In the genomic region with DNA sequence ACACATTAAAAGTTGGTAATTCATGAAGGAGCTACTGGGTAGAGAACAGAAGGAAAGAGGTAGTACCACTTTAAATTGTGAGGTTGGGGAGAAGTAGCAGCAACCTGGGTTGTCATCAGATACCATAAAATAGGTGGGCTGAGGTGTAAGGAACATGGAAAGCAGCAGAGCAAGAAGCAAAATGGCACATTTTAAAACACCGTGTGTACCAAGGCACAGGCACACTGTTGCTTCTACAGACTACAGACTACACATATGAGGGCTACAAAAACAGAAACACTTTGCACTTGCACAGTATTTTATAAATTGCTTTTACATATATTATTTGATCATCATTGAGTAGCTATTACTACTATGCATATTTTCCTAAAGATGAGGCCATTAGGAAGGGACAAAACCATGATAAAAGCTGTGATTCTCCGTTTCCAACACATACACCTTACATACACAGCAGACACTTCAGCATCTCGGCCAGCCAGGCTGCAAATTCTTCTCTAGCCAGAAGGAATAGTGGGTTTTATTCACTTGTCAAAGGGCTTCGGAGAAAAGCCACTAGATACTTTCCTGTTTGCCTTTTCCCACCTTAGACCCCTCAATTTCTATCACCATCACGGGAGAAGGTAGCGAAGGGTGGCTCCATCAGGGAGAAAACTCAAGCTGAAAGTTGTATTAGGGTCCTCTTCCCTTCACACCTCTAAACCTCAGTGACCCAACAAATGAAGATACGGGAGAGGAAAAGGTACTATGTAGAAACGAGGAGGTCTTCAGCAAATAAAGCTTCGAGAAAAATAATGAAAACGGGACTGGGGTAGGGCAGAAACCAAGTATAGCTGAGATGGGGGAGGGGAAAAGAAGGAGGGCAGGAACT, we compare ENCODE assay signal across 8 cellular contexts. TPM values are rescaled to one million over a fixed set of nuclear protein-coding genes. Genes with fewer than 3 reads are reported as not detected.
DNase-seq lines count a peak whose midpoint lies in the region; ATAC-seq, FAIRE-seq and TF ChIP-seq lines count a peak whose summit lies in the region.

No MANE protein-coding gene starts in this region.

- CTCF ChIA-PET in A549 (lab: Yijun Ruan, JAX) = interaction anchor here (0.6 to 7.7 kb wide), 27 partner anchors 11 to 209 kb away, joined by 3 to 84 read pairs (median 5); partner anchors contain the start of genes DNAJC14, MMP19, ORMDL2 and RAB5B

- peak; percentile 8 to 31; a peak in 5 of 6 replicates for ATAC-seq in A549
- ATAC-seq in activated T-cell treated with anti-CD3 and anti-CD28 coated beads, Interleukin-2, amount 50 U/mL, for 72 hours (replicated peaks in 1 of 2) = no peak

- H3K4me3 ChIP-seq in A549 (peak overlapping the region; percentile 89), HAP-1 (peak overlapping the region; percentile 75), iPS DF 6.9 (ENCODE audit: low read length) (peak overlapping the region; percentile 82; the same call in 1 of the 2 replicates), stomach (peak overlapping the region; percentile 75 to 90 (median 88))

- H3K36me3 Mint-ChIP-seq in activated T-cell treated with anti-CD3 and anti-CD28 coated beads, Interleukin-2, amount 50 U/mL, for 72 hours (ENCODE audit: insufficient read depth in 2 of 2) = peaks cover 18 to 19% of the 10 kb centered on the region in 2 donors

- H3K9me3 ChIP-seq in A549 = no peaks in the 10 kb centered on the region
- H3K9me3 ChIP-seq in HAP-1 = no peaks in the 10 kb centered on the region
- no peaks in the 10 kb centered on the region for H3K9me3 ChIP-seq in iPS DF 6.9 (ENCODE audit: control insufficient read depth, insufficient read depth, low read length)
- no peaks in the 10 kb centered on the region for H3K9me3 ChIP-seq in stomach

- WGBS in A549 (ENCODE audit: missing lambda C conversion rate) = 6% methylated on average over 10 of the region's 10 CpGs
- WGBS in iPS DF 6.9 (ENCODE audit: insufficient coverage, insufficient read length) = no CpG with 5 or more reads among the region's 10 CpGs
- WGBS in stomach, 5 donors = 7 to 11% (median 9%) methylated on average over 10 of the region's 10 CpGs

- TF ChIP-seq POLR2A in A549 (IDR thresholded peaks at IDR 0.05; ENCODE audit: low read length) (no peak), stomach (IDR thresholded peaks at IDR 0.05) (no peak)

- POLR2A ChIA-PET in A549 (lab: Yijun Ruan, JAX) = interaction anchor here (1.7 to 2.1 kb wide), 2 partner anchors 97 to 109 kb away, joined by 10 to 12 read pairs; partner anchors contain the start of genes DNAJC14, ORMDL2 and SARNP

- no peak for TF ChIP-seq CTCF in A549 (IDR thresholded peaks at IDR 0.05)
- no peak for TF ChIP-seq CTCF in stomach (IDR thresholded peaks at IDR 0.05)

- H3K27me3 Mint-ChIP-seq in activated T-cell treated with anti-CD3 and anti-CD28 coated beads, Interleukin-2, amount 50 U/mL, for 72 hours (ENCODE audit: low read depth) = no peaks in the 10 kb centered on the region

- peaks cover 29% of the 10 kb centered on the region for H3K4me1 ChIP-seq in A549
- peaks cover 20% of the 10 kb centered on the region for H3K4me1 ChIP-seq in HAP-1
- peaks cover 1% of the 10 kb centered on the region for H3K4me1 ChIP-seq in iPS DF 6.9 (ENCODE audit: control insufficient read depth, insufficient read depth, low read length)
- peaks cover 29 to 72% (median 59%) of the 10 kb centered on the region in 4 donors for H3K4me1 ChIP-seq in stomach

- no peak for TF ChIP-seq RAD21 in A549 (conservative IDR thresholded peaks at IDR 0.05 in 1 of 2, IDR thresholded peaks at IDR 0.05 in 1 of 2)

- peaks cover 60% of the 10 kb centered on the region for H3K4me1 Mint-ChIP-seq in activated T-cell treated with anti-CD3 and anti-CD28 coated beads, Interleukin-2, amount 50 U/mL, for 72 hours (ENCODE audit: low read depth)

- no peaks in the 10 kb centered on the region for H3K9me3 Mint-ChIP-seq in activated T-cell treated with anti-CD3 and anti-CD28 coated beads, Interleukin-2, amount 50 U/mL, for 72 hours

- H3K4me3 Mint-ChIP-seq in activated T-cell treated with anti-CD3 and anti-CD28 coated beads, Interleukin-2, amount 50 U/mL, for 72 hours = peak overlapping the region; percentile 93 to 100

- peak overlapping the region; percentile 90 for H3K4me2 ChIP-seq in A549

- peak overlapping the region; percentile 95 for H3K27ac Mint-ChIP-seq in activated T-cell treated with anti-CD3 and anti-CD28 coated beads, Interleukin-2, amount 50 U/mL, for 72 hours

- intact Hi-C loops in stomach (cut with DNase I; ENCODE audit: low total_unique reads) = no loop called here

- no peak for FAIRE-seq in A549 (lab: Jason Lieb, UNC)

- H3K27ac ChIP-seq in A549 (peak overlapping the region; percentile 94 to 96), iPS DF 6.9 (ENCODE audit: low read length) (no peak overlapping the region), stomach (peak overlapping the region; percentile 90 to 99 (median 96))

- TF ChIP-seq EP300 in A549 (IDR thresholded peaks at IDR 0.05) (no peak), stomach (IDR thresholded peaks at IDR 0.05) (no peak)

- in situ Hi-C loops in HAP-1 (cut with MboI; ENCODE audit: low sequenced_read_pairs) = loop anchor here (5.0 kb wide), 2 partner anchors 109 to 189 kb away; partner anchors contain the start of genes ORMDL2 and SARNP

- DNase-seq in A549 (ENCODE audit: low read depth in 1 of 2, low spot score in 1 of 2) (no peak), HAP-1 (ENCODE audit: low spot score in 2 of 2) (no peak), iPS DF 6.9 (ENCODE audit: low read depth, low spot score) (no peak), stomach (no peak), AG08396 (ENCODE audit: low spot score) (no peak), NCI-H2227 (lab: John Stamatoyannopoulos, UW; ENCODE audit: unreplicated experiment) (no peak), retina (no peak)
- DNase-seq in activated T-cell treated with anti-CD3 and anti-CD28 coated beads, Interleukin-2, amount 50 U/mL, for 72 hours = peak in 1 of 2 donors; percentile 16

- H3K27me3 ChIP-seq in HAP-1 (ENCODE audit: low read depth) (no peaks in the 10 kb centered on the region), iPS DF 6.9 (ENCODE audit: control insufficient read depth, insufficient read depth, low read length) (no peaks in the 10 kb centered on the region), stomach (no peaks in the 10 kb centered on the region)

- H3K36me3 ChIP-seq in HAP-1 (replicated peaks) = peaks cover 3% of the 10 kb centered on the region
- no peaks in the 10 kb centered on the region; the same call in 1 of the 2 replicates for H3K36me3 ChIP-seq in iPS DF 6.9 (ENCODE audit: control insufficient read depth, insufficient read depth, low read length)
- H3K36me3 ChIP-seq in stomach = peaks cover 0 to 21% (median 17%) of the 10 kb centered on the region in 4 donors

RNA-seq across cellular contexts. Expression of gene PYM1, which starts 1.6 kb away (rescaled TPM):
- polyA plus RNA-seq in A549 (2011; rRNA removed) (39.2 and 49.5 TPM in 2 replicates), A549 (2017; fragmentation: RNase III; extraction: RNeasy Plus Mini Kit Qiagen cat#74134 plus additional on column Dnase treatment) (27.0 to 30.6 TPM (median 30.4 TPM) in 3 replicates), stomach (10 to 100 TPM; 42.8 to 54.8 (median 42.8) TPM)
- polyA plus RNA-seq in A549 (2012; cell fraction: cytosol; rRNA removed) = 31.8 and 33.8 TPM in 2 replicates
- 14.2 and 20.4 TPM in 2 replicates for polyA plus RNA-seq in A549 (2012; cell fraction: nucleus; rRNA removed)
- polyA minus RNA-seq in A549 (2011; rRNA and poly(A)+ RNA removed) = 23.3 and 23.7 TPM in 2 replicates
- 10 to 100 TPM; 35.1 to 36.6 TPM for total RNA-seq in activated T-cell treated with anti-CD3 and anti-CD28 coated beads, Interleukin-2, amount 50 U/mL, for 72 hours
- total RNA-seq in stomach = 10 to 100 TPM in 2 of 5 donors, 1 to 10 TPM in 3; 1.2 to 59.4 (median 9.8) TPM

RNA-seq across cellular contexts. Expression of gene DGKA, which starts 4.9 kb away (rescaled TPM):
- 24.7 and 26.1 TPM in 2 replicates for polyA plus RNA-seq in A549 (2011; rRNA removed)
- 12.7 and 12.8 TPM in 2 replicates for polyA plus RNA-seq in A549 (2012; cell fraction: cytosol; rRNA removed)
- 38.2 and 45.1 TPM in 2 replicates for polyA plus RNA-seq in A549 (2012; cell fraction: nucleus; rRNA removed)
- 21.0 to 23.7 TPM (median 22.6 TPM) in 3 replicates for polyA plus RNA-seq in A549 (2017; fragmentation: RNase III; extraction: RNeasy Plus Mini Kit Qiagen cat#74134 plus additional on column Dnase treatment)
- 24.3 and 29.2 TPM in 2 replicates for polyA minus RNA-seq in A549 (2011; rRNA and poly(A)+ RNA removed)
- 100 to 1,000 TPM; 343 to 396 TPM for total RNA-seq in activated T-cell treated with anti-CD3 and anti-CD28 coated beads, Interleukin-2, amount 50 U/mL, for 72 hours
- 100 to 1,000 TPM in 1 of 5 donors, 10 to 100 TPM in 4; 56.0 to 418 (median 92.0) TPM for total RNA-seq in stomach
- polyA plus RNA-seq in stomach = 100 to 1,000 TPM in 1 of 3 donors, 10 to 100 TPM in 2; 13.0 to 123 (median 27.6) TPM

RNA-seq across cellular contexts. Expression of gene PMEL, which starts 39.7 kb away (rescaled TPM):
- polyA plus RNA-seq in A549 (2011; rRNA removed) = 2.2 and 2.3 TPM in 2 replicates
- 1.1 and 1.3 TPM in 2 replicates for polyA plus RNA-seq in A549 (2012; cell fraction: cytosol; rRNA removed)
- polyA plus RNA-seq in A549 (2012; cell fraction: nucleus; rRNA removed) = 3.7 and 6.0 TPM in 2 replicates
- polyA plus RNA-seq in A549 (2017; fragmentation: RNase III; extraction: RNeasy Plus Mini Kit Qiagen cat#74134 plus additional on column Dnase treatment) = 0.71 to 1.4 TPM (median 1.0 TPM) in 3 replicates
- polyA minus RNA-seq in A549 (2011; rRNA and poly(A)+ RNA removed) = 1.7 and 3.3 TPM in 2 replicates
- total RNA-seq in activated T-cell treated with anti-CD3 and anti-CD28 coated beads, Interleukin-2, amount 50 U/mL, for 72 hours = 1 to 10 TPM in 1 of 2 donors, under 1 TPM in 1; 1.00 to 1.9 TPM
- total RNA-seq in stomach = 1 to 10 TPM in 2 of 5 donors, under 1 TPM in 2, not detected in 1; 0.58 to 4.0 (median 1.0) TPM
- 1 to 10 TPM in 2 of 3 donors, under 1 TPM in 1; 0.75 to 2.1 (median 1.3) TPM for polyA plus RNA-seq in stomach

RNA-seq across cellular contexts. Expression of gene CDK2, which starts 40.5 kb away (rescaled TPM):
- polyA plus RNA-seq in A549 (2011; rRNA removed) (51.0 and 86.3 TPM in 2 replicates), A549 (2017; fragmentation: RNase III; extraction: RNeasy Plus Mini Kit Qiagen cat#74134 plus additional on column Dnase treatment) (41.5 to 53.8 TPM (median 48.3 TPM) in 3 replicates), stomach (10 to 100 TPM; 12.5 to 18.4 (median 17.5) TPM)
- 93.1 and 110 TPM in 2 replicates for polyA plus RNA-seq in A549 (2012; cell fraction: cytosol; rRNA removed)
- 72.1 and 82.3 TPM in 2 replicates for polyA plus RNA-seq in A549 (2012; cell fraction: nucleus; rRNA removed)
- polyA minus RNA-seq in A549 (2011; rRNA and poly(A)+ RNA removed) = 72.7 and 78.5 TPM in 2 replicates
- 100 to 1,000 TPM in 1 of 2 donors, 10 to 100 TPM in 1; 89.2 to 103 TPM for total RNA-seq in activated T-cell treated with anti-CD3 and anti-CD28 coated beads, Interleukin-2, amount 50 U/mL, for 72 hours
- total RNA-seq in stomach = 100 to 1,000 TPM in 1 of 5 donors, 10 to 100 TPM in 3, 1 to 10 TPM in 1; 4.1 to 124 (median 12.3) TPM

RNA-seq across cellular contexts. Expression of gene RAB5B, which starts 47.8 kb away (rescaled TPM):
- polyA plus RNA-seq in A549 (2011; rRNA removed) (90.4 and 93.7 TPM in 2 replicates), A549 (2017; fragmentation: RNase III; extraction: RNeasy Plus Mini Kit Qiagen cat#74134 plus additional on column Dnase treatment) (27.7 to 37.2 TPM (median 36.3 TPM) in 3 replicates), stomach (10 to 100 TPM; 52.4 to 92.4 (median 61.3) TPM)
- 27.6 and 37.7 TPM in 2 replicates for polyA plus RNA-seq in A549 (2012; cell fraction: cytosol; rRNA removed)
- polyA plus RNA-seq in A549 (2012; cell fraction: nucleus; rRNA removed) = 14.7 and 20.9 TPM in 2 replicates
- 68.1 and 80.7 TPM in 2 replicates for polyA minus RNA-seq in A549 (2011; rRNA and poly(A)+ RNA removed)
- 10 to 100 TPM; 49.4 to 56.6 TPM for total RNA-seq in activated T-cell treated with anti-CD3 and anti-CD28 coated beads, Interleukin-2, amount 50 U/mL, for 72 hours
- 100 to 1,000 TPM in 1 of 5 donors, 10 to 100 TPM in 4; 17.1 to 100 (median 75.1) TPM for total RNA-seq in stomach

Comparison
In these comparisons a context has a peak if more than half of its experiments do, and no peak if none do; other contexts are left out.
1. ATAC-seq: peak in A549 (2 of 2); none in activated T-cell treated with anti-CD3 and anti-CD28 coated beads, Interleukin-2, amount 50 U/mL, for 72 hours (0 of 2).
2. Peak in every context shown above with its lines, with median percentiles within 50 percentile points of each other: H3K4me3 ChIP-seq.